35 cellular contexts compared by ENCODE assay signal in genomic region chr7:115799430-115799829, GRCh38.
"Had no signal": no experiment of that assay in that cellular context is flagged by ENCODE, and none has a peak within 500 bp of the region (broad histone marks: within the 10 kb centered on the region; RNA-seq: fewer than 3 reads in every experiment).

No MANE protein-coding gene starts in this region.

- H3K4me3 ChIP-seq: MG63 had no signal

- H3K36me3 ChIP-seq: MG63 had no signal

- H3K27me3 ChIP-seq: MG63 had no signal

- H3K9me3 ChIP-seq: MG63 had no signal

- DNase-seq: Kasumi-1, MG63, MM.1S, MV-4-11, NCI-H1048, NCI-H1092, NCI-H1092 treated with DMSO at 0.1 percent for 48 hours, NCI-H1105, NCI-H1105 treated with DMSO at 0.1 percent for 48 hours, NCI-H1417, NCI-H1417 treated with DMSO at 0.1 percent for 48 hours, NCI-H1436, NCI-H1436 treated with DMSO at 0.1 percent for 48 hours, NCI-H146, NCI-H1694, NCI-H1694 treated with DMSO at 0.1 percent for 48 hours, NCI-H187, NCI-H187 treated with DMSO at 0.1 percent for 48 hours, NCI-H1930, NCI-H2029, NCI-H2029 treated with DMSO at 0.1 percent for 48 hours, NCI-H2081, NCI-H2081 treated with DMSO at 0.1 percent for 48 hours, NCI-H2107, NCI-H2171, NCI-H2171 treated with DMSO at 0.1 percent for 48 hours, NCI-H2227 treated with DMSO at 0.1 percent for 48 hours, NCI-H226, NCI-H345, NCI-H446, NCI-H446 treated with DMSO at 0.1 percent for 48 hours, NCI-H510A, NCI-H510A treated with DMSO at 0.1 percent for 48 hours, NCI-H524, NCI-H524 treated with DMSO at 0.1 percent for 48 hours had no signal
